ENCODE assay signal across 2 cellular contexts in genomic region chr7:37110641-37111421, GRCh38.
TF ChIP-seq lines count a peak whose summit lies in the region.

No MANE protein-coding gene starts in this region.

TF ChIP-seq in GM23338, 12 proteins besides CTCF, POLR2A, EP300 and RAD21:
- TF ChIP-seq CREB1 (CRISPR knock-in tag; IDR thresholded peaks at IDR 0.05; ENCODE audit: low read depth), result no peak
- no peak for TF ChIP-seq ETS1 (IDR thresholded peaks at IDR 0.05)
- no peak for TF ChIP-seq ZNF114 (CRISPR knock-in tag; IDR thresholded peaks at IDR 0.05)
- TF ChIP-seq EZH2 (IDR thresholded peaks at IDR 0.05; ENCODE audit: low read depth, unreplicated experiment), result no peak
- TF ChIP-seq REST (IDR thresholded peaks at IDR 0.05; ENCODE audit: unreplicated experiment), result no peak
- no peak for TF ChIP-seq POLR2AphosphoS5 (IDR thresholded peaks at IDR 0.05; ENCODE audit: low read depth)
- no peak for TF ChIP-seq JUNB (IDR thresholded peaks at IDR 0.05; ENCODE audit: unreplicated experiment)
- no peak for TF ChIP-seq EZH2phosphoT487 (IDR thresholded peaks at IDR 0.05; ENCODE audit: unreplicated experiment)
- no peak for TF ChIP-seq ZNF331 (CRISPR knock-in tag; IDR thresholded peaks at IDR 0.05; ENCODE audit: low read depth)
- TF ChIP-seq STAT1 (IDR thresholded peaks at IDR 0.05; ENCODE audit: unreplicated experiment), result no peak
- no peak for TF ChIP-seq NANOG (IDR thresholded peaks at IDR 0.05; ENCODE audit: borderline replicate concordance)
- TF ChIP-seq, protein P1, sequence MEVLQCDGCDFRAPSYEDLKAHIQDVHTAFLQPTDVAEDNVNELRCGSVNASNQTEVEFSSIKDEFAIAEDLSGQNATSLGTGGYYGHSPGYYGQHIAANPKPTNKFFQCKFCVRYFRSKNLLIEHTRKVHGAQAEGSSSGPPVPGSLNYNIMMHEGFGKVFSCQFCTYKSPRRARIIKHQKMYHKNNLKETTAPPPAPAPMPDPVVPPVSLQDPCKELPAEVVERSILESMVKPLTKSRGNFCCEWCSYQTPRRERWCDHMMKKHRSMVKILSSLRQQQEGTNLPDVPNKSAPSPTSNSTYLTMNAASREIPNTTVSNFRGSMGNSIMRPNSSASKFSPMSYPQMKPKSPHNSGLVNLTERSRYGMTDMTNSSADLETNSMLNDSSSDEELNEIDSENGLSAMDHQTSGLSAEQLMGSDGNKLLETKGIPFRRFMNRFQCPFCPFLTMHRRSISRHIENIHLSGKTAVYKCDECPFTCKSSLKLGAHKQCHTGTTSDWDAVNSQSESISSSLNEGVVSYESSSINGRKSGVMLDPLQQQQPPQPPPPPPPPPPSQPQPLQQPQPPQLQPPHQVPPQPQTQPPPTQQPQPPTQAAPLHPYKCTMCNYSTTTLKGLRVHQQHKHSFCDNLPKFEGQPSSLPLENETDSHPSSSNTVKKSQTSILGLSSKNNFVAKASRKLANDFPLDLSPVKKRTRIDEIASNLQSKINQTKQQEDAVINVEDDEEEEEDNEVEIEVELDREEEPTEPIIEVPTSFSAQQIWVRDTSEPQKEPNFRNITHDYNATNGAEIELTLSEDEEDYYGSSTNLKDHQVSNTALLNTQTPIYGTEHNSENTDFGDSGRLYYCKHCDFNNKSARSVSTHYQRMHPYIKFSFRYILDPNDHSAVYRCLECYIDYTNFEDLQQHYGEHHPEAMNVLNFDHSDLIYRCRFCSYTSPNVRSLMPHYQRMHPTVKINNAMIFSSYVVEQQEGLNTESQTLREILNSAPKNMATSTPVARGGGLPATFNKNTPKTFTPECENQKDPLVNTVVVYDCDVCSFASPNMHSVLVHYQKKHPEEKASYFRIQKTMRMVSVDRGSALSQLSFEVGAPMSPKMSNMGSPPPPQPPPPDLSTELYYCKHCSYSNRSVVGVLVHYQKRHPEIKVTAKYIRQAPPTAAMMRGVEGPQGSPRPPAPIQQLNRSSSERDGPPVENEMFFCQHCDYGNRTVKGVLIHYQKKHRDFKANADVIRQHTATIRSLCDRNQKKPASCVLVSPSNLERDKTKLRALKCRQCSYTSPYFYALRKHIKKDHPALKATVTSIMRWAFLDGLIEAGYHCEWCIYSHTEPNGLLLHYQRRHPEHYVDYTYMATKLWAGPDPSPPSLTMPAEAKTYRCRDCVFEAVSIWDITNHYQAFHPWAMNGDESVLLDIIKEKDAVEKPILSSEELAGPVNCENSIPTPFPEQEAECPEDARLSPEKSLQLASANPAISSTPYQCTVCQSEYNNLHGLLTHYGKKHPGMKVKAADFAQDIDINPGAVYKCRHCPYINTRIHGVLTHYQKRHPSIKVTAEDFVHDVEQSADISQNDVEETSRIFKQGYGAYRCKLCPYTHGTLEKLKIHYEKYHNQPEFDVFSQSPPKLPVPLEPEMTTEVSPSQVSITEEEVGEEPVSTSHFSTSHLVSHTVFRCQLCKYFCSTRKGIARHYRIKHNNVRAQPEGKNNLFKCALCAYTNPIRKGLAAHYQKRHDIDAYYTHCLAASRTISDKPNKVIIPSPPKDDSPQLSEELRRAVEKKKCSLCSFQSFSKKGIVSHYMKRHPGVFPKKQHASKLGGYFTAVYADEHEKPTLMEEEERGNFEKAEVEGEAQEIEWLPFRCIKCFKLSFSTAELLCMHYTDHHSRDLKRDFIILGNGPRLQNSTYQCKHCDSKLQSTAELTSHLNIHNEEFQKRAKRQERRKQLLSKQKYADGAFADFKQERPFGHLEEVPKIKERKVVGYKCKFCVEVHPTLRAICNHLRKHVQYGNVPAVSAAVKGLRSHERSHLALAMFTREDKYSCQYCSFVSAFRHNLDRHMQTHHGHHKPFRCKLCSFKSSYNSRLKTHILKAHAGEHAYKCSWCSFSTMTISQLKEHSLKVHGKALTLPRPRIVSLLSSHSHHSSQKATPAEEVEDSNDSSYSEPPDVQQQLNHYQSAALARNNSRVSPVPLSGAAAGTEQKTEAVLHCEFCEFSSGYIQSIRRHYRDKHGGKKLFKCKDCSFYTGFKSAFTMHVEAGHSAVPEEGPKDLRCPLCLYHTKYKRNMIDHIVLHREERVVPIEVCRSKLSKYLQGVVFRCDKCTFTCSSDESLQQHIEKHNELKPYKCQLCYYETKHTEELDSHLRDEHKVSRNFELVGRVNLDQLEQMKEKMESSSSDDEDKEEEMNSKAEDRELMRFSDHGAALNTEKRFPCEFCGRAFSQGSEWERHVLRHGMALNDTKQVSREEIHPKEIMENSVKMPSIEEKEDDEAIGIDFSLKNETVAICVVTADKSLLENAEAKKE (CRISPR knock-in tag; IDR thresholded peaks at IDR 0.05), result no peak

TF ChIP-seq in IMR-90, 13 proteins besides CTCF, POLR2A, EP300 and RAD21:
- TF ChIP-seq MAFK (IDR thresholded peaks at IDR 0.05; ENCODE audit: low read depth, low read length), result no peak
- no peak for TF ChIP-seq MAZ (IDR thresholded peaks at IDR 0.05; ENCODE audit: borderline replicate concordance, low read depth, low read length)
- no peak for TF ChIP-seq SMC3 (IDR thresholded peaks at IDR 0.05; ENCODE audit: low read depth, low read length)
- TF ChIP-seq NFE2L2 (IDR thresholded peaks at IDR 0.05; ENCODE audit: low read depth, low read length), result peak; percentile 23; the same call in 1 of the 2 replicates
- no peak for TF ChIP-seq MXI1 (IDR thresholded peaks at IDR 0.05; ENCODE audit: borderline replicate concordance, low read depth, low read length)
- TF ChIP-seq RFX5 (IDR thresholded peaks at IDR 0.05; ENCODE audit: low read depth, low read length), result no peak
